ENCODE assay signal across 26 cellular contexts in genomic region chr10:96648297-96648696, GRCh38.
A peak's percentile ranks its signal among the peaks of the same experiment; 100 is the strongest.
DNase-seq lines count a peak whose midpoint lies in the region; TF ChIP-seq lines count a peak whose summit lies in the region.
"Had no signal": no experiment of that assay in that cellular context is flagged by ENCODE, and none has a peak within 500 bp of the region (broad histone marks: within the 10 kb centered on the region; RNA-seq: fewer than 3 reads in every experiment).

No MANE protein-coding gene starts in this region.

- H3K27ac ChIP-seq in Karpas-422 (ENCODE audit: low read length) (peak overlapping the region; percentile 26; the same call in 1 of the 2 replicates), trophoblast cell (ENCODE audit: low read depth, low read length) (no peak overlapping the region)
- H3K27ac ChIP-seq: breast epithelium, colonic mucosa, esophagus squamous epithelium, hepatocyte, KMS-11, tibial artery had no signal

- WGBS in trophoblast cell (ENCODE audit: extremely low coverage, insufficient coverage, insufficient read length): no CpG with 5 or more reads among the region's 6 CpGs

- CTCF ChIA-PET in activated CD4-positive, alpha-beta memory T cell treated with anti-CD3 and anti-CD28 coated beads, Interleukin-2, amount 10 ng/mL, durations not matched to agents 7 days and 5 days (lab: Charles Lee): no interaction called here
- CTCF ChIA-PET in activated CD4-positive, alpha-beta memory T cell treated with anti-CD3 and anti-CD28 coated beads for 36 hours (lab: Charles Lee): interaction anchor here (1.4 kb wide), 1 partner anchor 377 kb away, joined by 4 read pairs; no protein-coding TSS in a partner anchor

- H2AK5ac ChIP-seq in trophoblast cell (ENCODE audit: low read length): no peak overlapping the region

- intact Hi-C loops in activated CD4-positive, alpha-beta memory T cell treated with anti-CD3 and anti-CD28 coated beads for 36 hours (cut with micrococcal nuclease): no loop called here

- no peak overlapping the region for H2BK5ac ChIP-seq in trophoblast cell (ENCODE audit: low read depth, low read length, poor library complexity)

- no peaks in the 10 kb centered on the region for H3K27me3 Mint-ChIP-seq in activated CD4-positive, alpha-beta memory T cell treated with anti-CD3 and anti-CD28 coated beads, Interleukin-2, amount 10 ng/mL, durations not matched to agents 7 days and 5 days
- no peaks in the 10 kb centered on the region for H3K27me3 Mint-ChIP-seq in activated CD4-positive, alpha-beta memory T cell treated with anti-CD3 and anti-CD28 coated beads for 36 hours
- H3K27me3 Mint-ChIP-seq: activated T-cell treated with anti-CD3 and anti-CD28 coated beads, Interleukin-2, amount 50 U/mL, for 24 hours had no signal

- H2BK12ac ChIP-seq in trophoblast cell (ENCODE audit: low read length): no peak overlapping the region

- TF ChIP-seq CTCF in GM10266 (IDR thresholded peaks at IDR 0.05; ENCODE audit: control insufficient read depth, insufficient read depth, low read depth, missing control alignments): no peak

- H3K4me2 ChIP-seq in Karpas-422 (ENCODE audit: low read depth, low read length, poor library complexity, severe bottlenecking): no peak overlapping the region
- H3K4me2 ChIP-seq in trophoblast cell (ENCODE audit: low read length): no peak overlapping the region
- H3K4me2 ChIP-seq: hepatocyte, KMS-11 had no signal

- H3K9me3 ChIP-seq in Karpas-422 (ENCODE audit: low read length): no peaks in the 10 kb centered on the region
- no peaks in the 10 kb centered on the region for H3K9me3 ChIP-seq in trophoblast cell (ENCODE audit: insufficient read depth, low read depth, low read length)
- H3K9me3 ChIP-seq: breast epithelium, colonic mucosa, esophagus squamous epithelium, HAP-1, tibial artery had no signal

- no peak overlapping the region for H4K8ac ChIP-seq in trophoblast cell (ENCODE audit: low read depth, low read length)

- POLR2A ChIA-PET in activated CD4-positive, alpha-beta memory T cell treated with anti-CD3 and anti-CD28 coated beads, Interleukin-2, amount 10 ng/mL, durations not matched to agents 7 days and 5 days (lab: Charles Lee): no interaction called here
- POLR2A ChIA-PET in activated CD4-positive, alpha-beta memory T cell treated with anti-CD3 and anti-CD28 coated beads for 36 hours (lab: Charles Lee): no interaction called here

- H3K4me3 ChIP-seq in Karpas-422 (ENCODE audit: low read length) (no peak overlapping the region), trophoblast cell (ENCODE audit: low read depth, low read length) (no peak overlapping the region)
- H3K4me3 ChIP-seq: breast epithelium, colonic mucosa, esophagus squamous epithelium, HAP-1, hepatocyte, tibial artery had no signal

- H3K36me3 Mint-ChIP-seq in activated CD4-positive, alpha-beta memory T cell treated with anti-CD3 and anti-CD28 coated beads, Interleukin-2, amount 10 ng/mL, durations not matched to agents 7 days and 5 days (ENCODE audit: low read depth): peaks cover 5% of the 10 kb centered on the region
- no peaks in the 10 kb centered on the region for H3K36me3 Mint-ChIP-seq in activated CD4-positive, alpha-beta memory T cell treated with anti-CD3 and anti-CD28 coated beads for 36 hours
- H3K36me3 Mint-ChIP-seq: activated naive CD4-positive, alpha-beta T cell treated with anti-CD3 and anti-CD28 coated beads, Interleukin-2, amount 10 ng/mL, durations not matched to agents 7 days and 5 days had no signal

- H3K36me3 ChIP-seq in Karpas-422 (ENCODE audit: insufficient read depth, low read length): peaks cover 35% of the 10 kb centered on the region
- no peaks in the 10 kb centered on the region for H3K36me3 ChIP-seq in trophoblast cell (ENCODE audit: control insufficient read depth in 1 of 2, insufficient read depth in 2 of 2, low read length in 2 of 2)
- H3K36me3 ChIP-seq: breast epithelium, colonic mucosa, esophagus squamous epithelium, HAP-1, tibial artery had no signal

- H3K27me3 ChIP-seq in Karpas-422 (ENCODE audit: low read length): no peaks in the 10 kb centered on the region
- no peaks in the 10 kb centered on the region for H3K27me3 ChIP-seq in trophoblast cell (ENCODE audit: insufficient read depth, low read length)
- H3K27me3 ChIP-seq: breast epithelium, colonic mucosa, hepatocyte, tibial artery had no signal

- H2BK120ac ChIP-seq in trophoblast cell (ENCODE audit: insufficient read depth, low read length, poor library complexity): no peak overlapping the region

- no peak overlapping the region for H3K23ac ChIP-seq in trophoblast cell (ENCODE audit: low read length)

- 0 out of 2 replicates have a peak, but pooled peaks cover 5% of the 10 kb centered on the region for H4K20me1 ChIP-seq in Karpas-422 (ENCODE audit: insufficient read depth, low read depth, low read length)

- H3K4me1 ChIP-seq in Karpas-422 (ENCODE audit: low read length): peaks cover 25% of the 10 kb centered on the region
- peaks cover 0 to 2% of the 10 kb centered on the region in 2 experiments for H3K4me1 ChIP-seq in trophoblast cell (ENCODE audit: control insufficient read depth in 1 of 2, insufficient read depth in 2 of 2, low read length in 2 of 2)
- H3K4me1 ChIP-seq: breast epithelium, colonic mucosa, HAP-1, tibial artery had no signal

- H3K79me2 ChIP-seq in Karpas-422 (ENCODE audit: low read length): peaks cover 28% of the 10 kb centered on the region
- H3K79me2 ChIP-seq in trophoblast cell (ENCODE audit: control insufficient read depth, insufficient read depth, low read length, poor library complexity): no peaks in the 10 kb centered on the region
- H3K79me2 ChIP-seq: hepatocyte had no signal

- no peak overlapping the region for H4K91ac ChIP-seq in trophoblast cell (ENCODE audit: low read depth, low read length)

- H2AFZ ChIP-seq in Karpas-422 (ENCODE audit: low read length) (no peak overlapping the region), trophoblast cell (ENCODE audit: insufficient read depth, low read length, poor library complexity) (no peak overlapping the region)
- H2AFZ ChIP-seq: hepatocyte had no signal

- peak overlapping the region; percentile 44 for H3K27ac Mint-ChIP-seq in activated CD4-positive, alpha-beta memory T cell treated with anti-CD3 and anti-CD28 coated beads, Interleukin-2, amount 10 ng/mL, durations not matched to agents 7 days and 5 days
- H3K27ac Mint-ChIP-seq in activated CD4-positive, alpha-beta memory T cell treated with anti-CD3 and anti-CD28 coated beads for 36 hours: no peak overlapping the region
- H3K27ac Mint-ChIP-seq: activated naive CD4-positive, alpha-beta T cell treated with anti-CD3 and anti-CD28 coated beads, Interleukin-2, amount 10 ng/mL, durations not matched to agents 7 days and 5 days had no signal

- H3K18ac ChIP-seq in trophoblast cell (ENCODE audit: low read length): no peak overlapping the region

- H3K9me2 ChIP-seq in Karpas-422 (replicated peaks; ENCODE audit: insufficient read depth, low read length): no peaks in the 10 kb centered on the region

- no peaks in the 10 kb centered on the region for H3K9me3 Mint-ChIP-seq in activated CD4-positive, alpha-beta memory T cell treated with anti-CD3 and anti-CD28 coated beads, Interleukin-2, amount 10 ng/mL, durations not matched to agents 7 days and 5 days
- H3K9me3 Mint-ChIP-seq in activated CD4-positive, alpha-beta memory T cell treated with anti-CD3 and anti-CD28 coated beads for 36 hours: no peaks in the 10 kb centered on the region
- H3K9me3 Mint-ChIP-seq: activated naive CD4-positive, alpha-beta T cell treated with anti-CD3 and anti-CD28 coated beads, Interleukin-2, amount 10 ng/mL, durations not matched to agents 7 days and 5 days; activated T-cell treated with anti-CD3 and anti-CD28 coated beads, Interleukin-2, amount 50 U/mL, for 24 hours; CD8-positive, alpha-beta T cell had no signal

- no peak overlapping the region for H3K4me3 Mint-ChIP-seq in activated CD4-positive, alpha-beta memory T cell treated with anti-CD3 and anti-CD28 coated beads, Interleukin-2, amount 10 ng/mL, durations not matched to agents 7 days and 5 days
- H3K4me3 Mint-ChIP-seq in activated CD4-positive, alpha-beta memory T cell treated with anti-CD3 and anti-CD28 coated beads for 36 hours: no peak overlapping the region
- H3K4me3 Mint-ChIP-seq: activated naive CD4-positive, alpha-beta T cell treated with anti-CD3 and anti-CD28 coated beads, Interleukin-2, amount 10 ng/mL, durations not matched to agents 7 days and 5 days; activated T-cell treated with anti-CD3 and anti-CD28 coated beads, Interleukin-2, amount 50 U/mL, for 24 hours; CD8-positive, alpha-beta T cell had no signal

- no peak for DNase-seq in activated CD4-positive, alpha-beta memory T cell treated with anti-CD3 and anti-CD28 coated beads, Interleukin-2, amount 10 ng/mL, durations not matched to agents 7 days and 5 days
- no peak for DNase-seq in activated CD4-positive, alpha-beta memory T cell treated with anti-CD3 and anti-CD28 coated beads for 36 hours
- DNase-seq in Karpas-422 (no peak), islet precursor cell (peak; percentile 32), trophoblast cell (peak; percentile 75 to 83), cerebellum (ENCODE audit: low spot score) (no peak), GM10266 (ENCODE audit: extremely low spot score) (no peak)
- no peak for DNase-seq in activated naive CD4-positive, alpha-beta T cell (lab: John Stamatoyannopoulos, UW)
- DNase-seq: 8988T; activated naive CD4-positive, alpha-beta T cell treated with anti-CD3 and anti-CD28 coated beads, Interleukin-2, amount 10 ng/mL, durations not matched to agents 7 days and 5 days; activated T-cell treated with anti-CD3 and anti-CD28 coated beads, Interleukin-2, amount 50 U/mL, for 24 hours; CD8-positive, alpha-beta T cell; colonic mucosa; DMS 273 treated with DMSO at 0.1 percent for 48 hours; esophagus squamous epithelium; mesendoderm; NCI-H1417; NCI-H2081 treated with DMSO at 0.1 percent for 48 hours; NCI-H226; nucleus accumbens; SIG-M5; tibial artery had no signal

- no peak overlapping the region for H4K12ac ChIP-seq in trophoblast cell (ENCODE audit: low read depth, low read length)

- H3K14ac ChIP-seq in trophoblast cell (ENCODE audit: low read length): no peak overlapping the region

- no peak overlapping the region for H3K4ac ChIP-seq in trophoblast cell (ENCODE audit: low read depth, low read length)

- peaks cover 50% of the 10 kb centered on the region for H3K4me1 Mint-ChIP-seq in activated CD4-positive, alpha-beta memory T cell treated with anti-CD3 and anti-CD28 coated beads, Interleukin-2, amount 10 ng/mL, durations not matched to agents 7 days and 5 days
- H3K4me1 Mint-ChIP-seq in activated CD4-positive, alpha-beta memory T cell treated with anti-CD3 and anti-CD28 coated beads for 36 hours (ENCODE audit: low read depth): peaks cover 45% of the 10 kb centered on the region

- H3K9ac ChIP-seq in Karpas-422 (ENCODE audit: low read length) (no peak overlapping the region), trophoblast cell (ENCODE audit: low read length) (no peak overlapping the region)
- H3K9ac ChIP-seq: KMS-11 had no signal

- H3K79me1 ChIP-seq in trophoblast cell (ENCODE audit: low read length): no peaks in the 10 kb centered on the region

Comparison
In these comparisons a context has a peak if more than half of its experiments do, and no peak if none do; other contexts are left out.
1. DNase-seq: peak in islet precursor cell (single experiment) and trophoblast cell (2 of 2); none in activated CD4-positive, alpha-beta memory T cell treated with anti-CD3 and anti-CD28 coated beads, Interleukin-2, amount 10 ng/mL, durations not matched to agents 7 days and 5 days (single experiment), activated CD4-positive, alpha-beta memory T cell treated with anti-CD3 and anti-CD28 coated beads for 36 hours (single experiment), Karpas-422 (single experiment), activated naive CD4-positive, alpha-beta T cell (0 of 4), cerebellum (single experiment) and GM10266 (single experiment).